1 cellular context compared by ENCODE assay signal in the genomic region with DNA sequence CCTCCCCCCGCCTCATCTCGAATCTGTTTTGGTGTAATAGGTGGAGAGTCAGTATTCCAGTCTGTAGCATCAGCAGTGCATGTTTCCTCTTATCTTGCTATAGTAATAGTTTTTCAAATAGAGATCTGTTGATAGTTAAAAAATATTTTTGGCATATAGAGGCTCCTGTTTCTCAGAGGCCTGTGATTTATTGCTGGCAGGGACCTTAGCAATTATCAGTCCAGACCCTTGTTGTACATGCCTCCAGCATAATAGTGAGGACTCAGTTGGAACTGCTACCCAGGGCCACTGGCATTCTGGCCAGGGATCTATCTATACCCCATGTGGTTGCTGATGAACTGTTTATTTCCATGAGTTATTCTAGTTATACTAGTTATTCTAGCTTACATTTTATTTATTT.
TF ChIP-seq lines count a peak whose summit lies in the region.

No MANE protein-coding gene starts in this region.

TF ChIP-seq in SK-N-SH, 30 proteins besides CTCF, POLR2A, EP300 and RAD21 (continued from another document):
- TF ChIP-seq IRF3 (IDR thresholded peaks at IDR 0.05; ENCODE audit: low read depth, low read length) = no peak
- TF ChIP-seq FOXM1 (IDR thresholded peaks at IDR 0.05; ENCODE audit: low read depth) = no peak
- TF ChIP-seq, protein P1, sequence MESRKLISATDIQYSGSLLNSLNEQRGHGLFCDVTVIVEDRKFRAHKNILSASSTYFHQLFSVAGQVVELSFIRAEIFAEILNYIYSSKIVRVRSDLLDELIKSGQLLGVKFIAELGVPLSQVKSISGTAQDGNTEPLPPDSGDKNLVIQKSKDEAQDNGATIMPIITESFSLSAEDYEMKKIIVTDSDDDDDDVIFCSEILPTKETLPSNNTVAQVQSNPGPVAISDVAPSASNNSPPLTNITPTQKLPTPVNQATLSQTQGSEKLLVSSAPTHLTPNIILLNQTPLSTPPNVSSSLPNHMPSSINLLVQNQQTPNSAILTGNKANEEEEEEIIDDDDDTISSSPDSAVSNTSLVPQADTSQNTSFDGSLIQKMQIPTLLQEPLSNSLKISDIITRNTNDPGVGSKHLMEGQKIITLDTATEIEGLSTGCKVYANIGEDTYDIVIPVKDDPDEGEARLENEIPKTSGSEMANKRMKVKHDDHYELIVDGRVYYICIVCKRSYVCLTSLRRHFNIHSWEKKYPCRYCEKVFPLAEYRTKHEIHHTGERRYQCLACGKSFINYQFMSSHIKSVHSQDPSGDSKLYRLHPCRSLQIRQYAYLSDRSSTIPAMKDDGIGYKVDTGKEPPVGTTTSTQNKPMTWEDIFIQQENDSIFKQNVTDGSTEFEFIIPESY (IDR thresholded peaks at IDR 0.05; ENCODE audit: borderline replicate concordance, low read depth) = no peak
